10 cellular contexts compared by ENCODE assay signal in genomic region chr2:23988371-23988770, GRCh38. TPM values are rescaled to one million over a fixed set of nuclear protein-coding genes. Genes with fewer than 3 reads are reported as not detected.
DNase-seq lines count a peak whose midpoint lies in the region; ATAC-seq and TF ChIP-seq lines count a peak whose summit lies in the region.
"Had no signal": no experiment of that assay in that cellular context is flagged by ENCODE, and none has a peak within 500 bp of the region (broad histone marks: within the 10 kb centered on the region; RNA-seq: fewer than 3 reads in every experiment).

No MANE protein-coding gene starts in this region.

- H4K20me1 ChIP-seq in DND-41 (ENCODE audit: insufficient read depth, low read length): no peaks in the 10 kb centered on the region

- TF ChIP-seq EP300 in ovary (IDR thresholded peaks at IDR 0.05): no peak

- H3K4me1 ChIP-seq in DND-41 (ENCODE audit: insufficient read depth, low read length) (no peaks in the 10 kb centered on the region), right lobe of liver (no peaks in the 10 kb centered on the region), ovary (ENCODE audit: insufficient read depth) (no peaks in the 10 kb centered on the region)

- H3K9me3 ChIP-seq in DND-41 (ENCODE audit: insufficient read depth, low read length, severe bottlenecking): no peaks in the 10 kb centered on the region
- H3K9me3 ChIP-seq in T-helper 17 cell (ENCODE audit: control insufficient read depth, low read length, poor library complexity, severe bottlenecking): no peaks in the 10 kb centered on the region
- H3K9me3 ChIP-seq in right lobe of liver: no peaks in the 10 kb centered on the region
- H3K9me3 ChIP-seq in ovary: no peaks in the 10 kb centered on the region

- no peaks in the 10 kb centered on the region for H3K27me3 ChIP-seq in DND-41 (ENCODE audit: insufficient read depth, low read length, poor library complexity)
- no peaks in the 10 kb centered on the region for H3K27me3 ChIP-seq in right lobe of liver
- H3K27me3 ChIP-seq in ovary: no peaks in the 10 kb centered on the region

- ATAC-seq in DND-41 (ENCODE audit: insufficient read depth, low read depth) (peak; percentile 60; the same call in 1 of the 3 replicates), T-helper 17 cell (peak; percentile 61), right lobe of liver (peak; percentile 64 to 77 (median 68)), GM19452 (IDR thresholded peaks at IDR 0.05; ENCODE audit: unreplicated experiment) (no peak), HG02759 (IDR thresholded peaks at IDR 0.05; ENCODE audit: unreplicated experiment) (no peak)

- no peaks in the 10 kb centered on the region for H3K27me3 Mint-ChIP-seq in T-helper 17 cell
- H3K27me3 Mint-ChIP-seq: IgD-negative memory B cell had no signal

- H2AFZ ChIP-seq in DND-41 (ENCODE audit: low read depth, low read length): no peak overlapping the region

- H3K36me3 ChIP-seq in DND-41 (ENCODE audit: insufficient read depth, low read length) (peaks cover 22% of the 10 kb centered on the region; the same call in 1 of the 2 replicates), right lobe of liver (peaks cover 0 to 7% (median 0%) of the 10 kb centered on the region in 4 donors), ovary (no peaks in the 10 kb centered on the region)

- DNase-seq in DND-41 (no peak), HT1080 (ENCODE audit: low read depth) (peak; percentile 10), T-helper 17 cell (no peak), right lobe of liver (no peak), superior temporal gyrus (ENCODE audit: extremely low spot score) (no peak), ovary (no peak)
- DNase-seq: activated CD4-positive, alpha-beta T cell treated with anti-CD3 and anti-CD28 coated beads, Interleukin-2, amount 50 U/mL, for 1 hour had no signal

- H3K4me1 Mint-ChIP-seq in T-helper 17 cell: peaks cover 4% of the 10 kb centered on the region

- WGBS in right lobe of liver (ENCODE audit: insufficient coverage, low coverage, low lambda C conversion rate, missing lambda C conversion rate): 53% methylated on average over 2 of the region's 2 CpGs
- 57 to 69% (median 64%) methylated on average over 2 of the region's 2 CpGs for WGBS in ovary, 3 donors

- H3K27ac Mint-ChIP-seq in T-helper 17 cell: no peak overlapping the region
- H3K27ac Mint-ChIP-seq: IgD-negative memory B cell had no signal

- TF ChIP-seq CTCF in DND-41 (IDR thresholded peaks at IDR 0.05; ENCODE audit: borderline replicate concordance, extremely low read depth, low read length, poor library complexity, severe bottlenecking) (peak; percentile 47), right lobe of liver (IDR thresholded peaks at IDR 0.05) (peak; percentile 39 to 55 (median 42)), ovary (IDR thresholded peaks at IDR 0.05) (no peak)

- H3K4me3 ChIP-seq in DND-41 (ENCODE audit: low read depth in 1 of 2, low read length in 2 of 2): no peak overlapping the region
- H3K4me3 ChIP-seq in right lobe of liver: no peak overlapping the region
- no peak overlapping the region for H3K4me3 ChIP-seq in ovary

- H3K36me3 Mint-ChIP-seq in T-helper 17 cell (ENCODE audit: low read depth): peaks cover 3% of the 10 kb centered on the region

- TF ChIP-seq POLR2A in right lobe of liver (IDR thresholded peaks at IDR 0.05) (no peak), ovary (IDR thresholded peaks at IDR 0.05) (no peak)

- no peak overlapping the region for H3K4me2 ChIP-seq in DND-41 (ENCODE audit: insufficient read depth, low read length)

- H3K27ac ChIP-seq in DND-41 (ENCODE audit: low read length) (no peak overlapping the region), right lobe of liver (no peak overlapping the region), ovary (no peak overlapping the region)

- intact Hi-C loops in right lobe of liver (cut with DNase I) (no loop called here), ovary (cut with DNase I) (no loop called here)

- H3K4me3 Mint-ChIP-seq in T-helper 17 cell: no peak overlapping the region
- H3K4me3 Mint-ChIP-seq: IgD-negative memory B cell had no signal

- H3K9ac ChIP-seq in DND-41 (ENCODE audit: low read depth, low read length): no peak overlapping the region

- no peaks in the 10 kb centered on the region for H3K79me2 ChIP-seq in DND-41 (ENCODE audit: insufficient read depth, low read length)

RNA-seq across cellular contexts. Expression of gene MFSD2B, which starts 21.5 kb away (rescaled TPM):
- 0.07 TPM in 1 of 2 replicates, not detected in the other for total RNA-seq in HT1080 (2014; rRNA removed; shearing (Covaris generic))
- polyA plus RNA-seq in HT1080 (2015; cell fraction: cytosol; rRNA removed): 0.05 and 0.26 TPM in 2 replicates
- 0.12 TPM in 1 of 2 replicates, not detected in the other for polyA plus RNA-seq in HT1080 (2015; cell fraction: nucleus; rRNA removed)
- total RNA-seq in T-helper 17 cell: 1 to 10 TPM in 1 of 2 donors, under 1 TPM in 1; 0.27 to 4.9 TPM
- total RNA-seq in right lobe of liver: under 1 TPM in 3 of 6 experiments, not detected in 3; 0.07 to 0.62 (median 0.22) TPM
- total RNA-seq in ovary: under 1 TPM in 3 of 7 donors, not detected in 4; 0.07 to 0.47 (median 0.15) TPM
- under 1 TPM in 1 of 2 donors, not detected in 1; 0.02 TPM for polyA plus RNA-seq in ovary
- polyA plus RNA-seq: IgD-negative memory B cell had no signal

RNA-seq across cellular contexts. Expression of gene UBXN2A, which starts 48.1 kb away (rescaled TPM):
- 9.9 and 11.3 TPM in 2 replicates for total RNA-seq in HT1080 (2014; rRNA removed; shearing (Covaris generic))
- polyA plus RNA-seq in HT1080 (2015; cell fraction: cytosol; rRNA removed): 13.9 and 14.1 TPM in 2 replicates
- polyA plus RNA-seq in HT1080 (2015; cell fraction: nucleus; rRNA removed): 2.0 and 4.4 TPM in 2 replicates
- 10 to 100 TPM; 12.0 to 13.9 TPM for total RNA-seq in T-helper 17 cell
- 1 to 10 TPM; 4.6 to 7.9 (median 6.2) TPM for total RNA-seq in right lobe of liver
- total RNA-seq in ovary: 10 to 100 TPM in 6 of 7 donors, 1 to 10 TPM in 1; 10.0 to 15.8 (median 14.0) TPM
- polyA plus RNA-seq in ovary: 10 to 100 TPM in 1 of 2 donors, 1 to 10 TPM in 1; 6.0 to 16.3 TPM

RNA-seq across cellular contexts. Expression of gene WDCP, which starts 58.8 kb away (rescaled TPM):
- 13.7 and 14.6 TPM in 2 replicates for total RNA-seq in HT1080 (2014; rRNA removed; shearing (Covaris generic))
- 10.1 and 11.6 TPM in 2 replicates for polyA plus RNA-seq in HT1080 (2015; cell fraction: cytosol; rRNA removed)
- 20.7 and 21.1 TPM in 2 replicates for polyA plus RNA-seq in HT1080 (2015; cell fraction: nucleus; rRNA removed)
- total RNA-seq in T-helper 17 cell (1 to 10 TPM; 3.4 to 3.7 TPM), right lobe of liver (1 to 10 TPM; 4.3 to 8.7 (median 5.5) TPM), ovary (10 to 100 TPM in 5 of 7 donors, 1 to 10 TPM in 2; 3.8 to 16.0 (median 12.1) TPM)
- polyA plus RNA-seq in ovary: 1 to 10 TPM; 4.0 to 6.7 TPM

Comparison
In these comparisons a context has a peak if more than half of its experiments do, and no peak if none do; other contexts are left out.
1. ATAC-seq: peak in DND-41 (single experiment), T-helper 17 cell (single experiment) and right lobe of liver (4 of 4); none in GM19452 (single experiment) and HG02759 (single experiment).
2. CTCF ChIP-seq: peak in DND-41 (single experiment) and right lobe of liver (4 of 4); none in ovary (0 of 3).